In genomic region chr12:103840881-103841689, GRCh38 we compare ENCODE assay signal across 8 cellular contexts. TPM values are rescaled to one million over a fixed set of nuclear protein-coding genes. Genes with fewer than 3 reads are reported as not detected.
DNase-seq lines count a peak whose midpoint lies in the region; ATAC-seq and TF ChIP-seq lines count a peak whose summit lies in the region.

Gene NT5DC3, minus strand, starts transcription at chr12:103841234. Its CDS starts 78 bp downstream, at chr12:103841156.

- ATAC-seq in GM18868 (IDR thresholded peaks at IDR 0.05; ENCODE audit: unreplicated experiment) = peak; percentile 84
- ATAC-seq in HG03097 (IDR thresholded peaks at IDR 0.05; ENCODE audit: low FRiP score, unreplicated experiment) = peak; percentile 84

- no peak within 1 kb of the TSS for H3K27ac ChIP-seq in AG04450 (ENCODE audit: low read depth, low read length)

- peak within 1 kb of the TSS; percentile 73 for H3K4me3 ChIP-seq in AG04450 (ENCODE audit: low read depth, low read length)

- no peak for TF ChIP-seq CTCF in AG04450 (IDR thresholded peaks at IDR 0.05; ENCODE audit: low read depth, low read length)

- DNase-seq in AG04450 (ENCODE audit: low read depth, low spot score) (peak; percentile 47), NCI-H2227 treated with DMSO at 0.1 percent for 48 hours (lab: John Stamatoyannopoulos, UW) (peak; percentile 70), cerebellum (ENCODE audit: low spot score) (peak; percentile 93), kidney glomerular epithelial cell (lab: John Stamatoyannopoulos, UW) (peak; percentile 67)
- peak; percentile 75 for DNase-seq in activated CD4-positive, alpha-beta T cell treated with anti-CD3 and anti-CD28 coated beads for 1 hour
- peak; percentile 69 to 70 for DNase-seq in stimulated activated CD4-positive, alpha-beta T cell treated with anti-CD3 and anti-CD28 coated beads, Interleukin-1b, Interleukin-23, amount 100 ng/mL, for 1 hour (ENCODE audit: low read depth in 2 of 2)

- POLR2A ChIA-PET in AG04450 (lab: Yijun Ruan, JAX) = interaction anchor here (0.9 to 2.1 kb wide), 8 partner anchors 11 to 88 kb away, joined by 3 to 9 read pairs (median 4); no protein-coding TSS in a partner anchor

- H3K27me3 ChIP-seq in AG04450 (ENCODE audit: control insufficient read depth, insufficient read depth, low read length) = no peaks in the 10 kb centered on the region

- CTCF ChIA-PET in AG04450 (lab: Charles Lee) = interaction anchor here (1.1 to 1.6 kb wide), 2 partner anchors 28 to 29 kb away, joined by 3 to 12 read pairs; no protein-coding TSS in a partner anchor

- H3K9me3 ChIP-seq in AG04450 (ENCODE audit: control insufficient read depth, insufficient read depth, low read length) = peaks cover 3% of the 10 kb centered on the region; the same call in 1 of the 2 replicates

RNA-seq across cellular contexts. Expression of gene NT5DC3, which starts in this region (rescaled TPM):
- 2.8 and 3.4 TPM in 2 replicates for polyA plus RNA-seq in AG04450 (2011; rRNA removed)
- 7.0 and 9.5 TPM in 2 replicates for polyA minus RNA-seq in AG04450 (2011; rRNA and poly(A)+ RNA removed)
- 13.5 TPM for total RNA-seq in cerebellum
